13 cellular contexts compared by ENCODE assay signal in the genomic region with DNA sequence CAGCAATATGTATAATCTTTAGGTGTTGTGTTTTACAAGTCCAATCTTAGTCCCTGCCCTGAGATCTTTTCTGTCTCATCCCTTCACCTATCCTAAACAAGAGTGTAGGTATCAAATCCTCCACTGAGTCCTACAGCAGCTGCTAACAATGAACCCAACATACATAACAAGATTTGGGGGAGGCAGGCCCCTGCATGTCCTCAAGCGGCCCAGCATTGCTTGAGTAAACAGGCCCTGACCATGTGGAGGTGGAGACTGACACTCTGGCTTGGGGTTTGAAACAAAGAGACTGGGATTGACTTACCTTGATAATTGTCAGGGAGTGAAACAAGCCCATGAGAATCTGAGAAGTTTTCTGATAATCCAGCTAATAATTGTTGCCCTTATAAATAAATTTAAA.
"Had no signal": no experiment of that assay in that cellular context is flagged by ENCODE, and none has a peak within 500 bp of the region (broad histone marks: within the 10 kb centered on the region; RNA-seq: fewer than 3 reads in every experiment).

No MANE protein-coding gene starts in this region.

- H3K27ac Mint-ChIP-seq: activated naive CD4-positive, alpha-beta T cell treated with anti-CD3 and anti-CD28 coated beads, Interleukin-2, amount 50 U/mL, for 24 hours had no signal

- H3K27me3 Mint-ChIP-seq: activated naive CD4-positive, alpha-beta T cell treated with anti-CD3 and anti-CD28 coated beads, Interleukin-2, amount 50 U/mL, for 24 hours; central memory CD8-positive, alpha-beta T cell had no signal

- H3K9me3 ChIP-seq: pancreas, upper lobe of left lung had no signal

- H3K4me1 Mint-ChIP-seq: activated naive CD4-positive, alpha-beta T cell treated with anti-CD3 and anti-CD28 coated beads, Interleukin-2, amount 50 U/mL, for 24 hours had no signal

- H3K4me1 ChIP-seq: pancreas, upper lobe of left lung had no signal

- H3K4me3 Mint-ChIP-seq: activated naive CD4-positive, alpha-beta T cell treated with anti-CD3 and anti-CD28 coated beads, Interleukin-2, amount 50 U/mL, for 24 hours; central memory CD8-positive, alpha-beta T cell had no signal

- DNase-seq: activated CD4-positive, alpha-beta T cell treated with anti-CD3 and anti-CD28 coated beads, Interleukin-2, amount 50 U/mL, for 1 hour; activated CD4-positive, CD25-positive, alpha-beta regulatory T cell; activated T-cell treated with anti-CD3 and anti-CD28 coated beads for 4 hours; cortex of kidney; effector CD8-positive, alpha-beta T cell; left ventricle myocardium superior; mesendoderm; pancreas; stimulated activated CD4-positive, alpha-beta T cell treated with anti-CD3 and anti-CD28 coated beads, Interleukin-2, amount 100 ng/mL, for 48 hours; stimulated activated naive CD8-positive, alpha-beta T cell treated with anti-CD3 and anti-CD28 coated beads, Interleukin-15, Interleukin-2, amounts not matched to agents 100 U/mL and 50 U/mL, for 24 hours; upper lobe of left lung had no signal

- H3K36me3 ChIP-seq: pancreas, upper lobe of left lung had no signal

- H3K4me3 ChIP-seq: pancreas, upper lobe of left lung had no signal

- H3K27me3 ChIP-seq: pancreas, upper lobe of left lung had no signal

- H3K9me3 Mint-ChIP-seq: activated naive CD4-positive, alpha-beta T cell treated with anti-CD3 and anti-CD28 coated beads, Interleukin-2, amount 50 U/mL, for 24 hours; central memory CD8-positive, alpha-beta T cell had no signal

- ATAC-seq: left ventricle myocardium superior; stimulated activated naive CD8-positive, alpha-beta T cell treated with anti-CD3 and anti-CD28 coated beads, Interleukin-15, Interleukin-2, amounts not matched to agents 100 U/mL and 50 U/mL, for 24 hours had no signal

- H3K27ac ChIP-seq: pancreas, upper lobe of left lung had no signal
